13 cellular contexts compared by ENCODE assay signal in genomic region chr6:8100159-8100854, GRCh38. TPM values are rescaled to one million over a fixed set of nuclear protein-coding genes. Genes with fewer than 3 reads are reported as not detected.
DNase-seq lines count a peak whose midpoint lies in the region; ATAC-seq and TF ChIP-seq lines count a peak whose summit lies in the region.
"Had no signal": no experiment of that assay in that cellular context is flagged by ENCODE, and none has a peak within 500 bp of the region (broad histone marks: within the 10 kb centered on the region; RNA-seq: fewer than 3 reads in every experiment).

No MANE protein-coding gene starts in this region.

- CTCF ChIA-PET in MCF 10A (lab: Yijun Ruan, JAX) (interaction anchor here (0.6 to 1.4 kb wide), 4 partner anchors 31 to 171 kb away, joined by 3 to 5 read pairs (median 3); no protein-coding TSS in a partner anchor), mammary epithelial cell (lab: Charles Lee; ENCODE audit: low non-redundant PET) (no interaction called here)

- H2AFZ ChIP-seq in mammary epithelial cell (ENCODE audit: low read depth, low read length): no peak overlapping the region

- DNase-seq in MCF 10A (ENCODE audit: unreplicated experiment) (no peak), breast epithelium (ENCODE audit: low spot score in 2 of 2) (no peak), OCI-M2 (lab: John Stamatoyannopoulos, UW; ENCODE audit: unreplicated experiment) (peak; percentile 44), mammary epithelial cell (no peak), type B pancreatic cell (ENCODE audit: extremely low spot score, unreplicated experiment) (no peak), NK-92 (lab: John Stamatoyannopoulos, UW; ENCODE audit: unreplicated experiment) (no peak), transverse colon (no peak)
- DNase-seq: caudate nucleus, NCI-H1105 treated with DMSO at 0.1 percent for 48 hours, NCI-H526 treated with DMSO at 0.1 percent for 48 hours, nephron progenitor cell, SW 1271 had no signal

- no peak for ATAC-seq in HG02973 (IDR thresholded peaks at IDR 0.05; ENCODE audit: unreplicated experiment)

- H3K27ac ChIP-seq in breast epithelium (no peak overlapping the region), mammary epithelial cell (ENCODE audit: insufficient read depth, low read depth, low read length) (no peak overlapping the region), transverse colon (no peak overlapping the region)

- H3K27me3 ChIP-seq in breast epithelium: no peaks in the 10 kb centered on the region
- no peaks in the 10 kb centered on the region for H3K27me3 ChIP-seq in mammary epithelial cell (ENCODE audit: insufficient read depth, low read length)
- H3K27me3 ChIP-seq in transverse colon: no peaks in the 10 kb centered on the region

- no peaks in the 10 kb centered on the region for H3K9me3 Mint-ChIP-seq in MCF 10A (ENCODE audit: unreplicated experiment)
- no peaks in the 10 kb centered on the region for H3K9me3 Mint-ChIP-seq in type B pancreatic cell
- H3K9me3 Mint-ChIP-seq: nephron progenitor cell had no signal

- H3K4me1 Mint-ChIP-seq in MCF 10A (ENCODE audit: insufficient read depth, unreplicated experiment) (peaks cover 21% of the 10 kb centered on the region), type B pancreatic cell (ENCODE audit: unreplicated experiment) (peaks cover 17% of the 10 kb centered on the region)

- no peak overlapping the region for H3K9ac ChIP-seq in mammary epithelial cell (ENCODE audit: insufficient read depth, low read length)

- BruUV-seq in MCF 10A (replicated peaks; lab: Mats Ljungman, UMichigan): no TSS peak
- no TSS peak for BruUV-seq in mammary epithelial cell (replicated peaks; lab: Mats Ljungman, UMichigan)

- H3K4me3 ChIP-seq in breast epithelium (no peak overlapping the region), mammary epithelial cell (replicated peaks in 1 of 3; ENCODE audit: insufficient read depth in 1 of 3, low read depth in 2 of 3, low read length in 3 of 3) (no peak overlapping the region), transverse colon (no peak overlapping the region)

- H3K4me3 Mint-ChIP-seq in MCF 10A (ENCODE audit: unreplicated experiment) (peak overlapping the region; percentile 61), type B pancreatic cell (peak overlapping the region; percentile 55)

- H3K9me3 ChIP-seq in breast epithelium (no peaks in the 10 kb centered on the region), mammary epithelial cell (replicated peaks; ENCODE audit: insufficient read depth, low read length) (no peaks in the 10 kb centered on the region), transverse colon (no peaks in the 10 kb centered on the region)

- in situ Hi-C loops in mammary epithelial cell (cut with MboI; ENCODE audit: low sequenced_read_pairs in 2 of 2) (no loop called here), transverse colon (cut with MboI; ENCODE audit: low pct_ligation_motif_present in 1 of 4, low pct_unique_long_range_greater_than_20kb in 1 of 4, low sequenced_read_pairs in 3 of 4) (no loop called here)

- dilution Hi-C loops in mammary epithelial cell (cut with HindIII; ENCODE audit: low sequenced_read_pairs): no loop called here

- peaks cover 32% of the 10 kb centered on the region for H3K36me3 Mint-ChIP-seq in MCF 10A (ENCODE audit: insufficient read depth, unreplicated experiment)
- H3K36me3 Mint-ChIP-seq in type B pancreatic cell: peaks cover 22% of the 10 kb centered on the region

- intact Hi-C loops in MCF 10A (cut with micrococcal nuclease): loop anchor here (1.0 kb wide), 1 partner anchor 15 kb away; no protein-coding TSS in a partner anchor
- intact Hi-C loops in breast epithelium (cut with DNase I; ENCODE audit: low total_unique reads): loop anchor here (5.0 kb wide), 1 partner anchor 38 kb away; the partner anchor contains the start of gene BLOC1S5
- intact Hi-C loops in mammary epithelial cell (cut with micrococcal nuclease): no loop called here
- intact Hi-C loops in transverse colon (cut with DNase I; ENCODE audit: low total_unique reads): no loop called here

- POLR2A ChIA-PET in MCF 10A (lab: Yijun Ruan, JAX): interaction anchor here (1.2 to 4.1 kb wide), 3 partner anchors 10 to 35 kb away, joined by 3 to 44 read pairs (median 28); partner anchors contain the start of gene BLOC1S5

- H3K4me2 ChIP-seq in mammary epithelial cell (ENCODE audit: insufficient read depth, low read depth, low read length): peak overlapping the region; percentile 20

- no peak for TF ChIP-seq EP300 in transverse colon (IDR thresholded peaks at IDR 0.05; ENCODE audit: low read depth)

- H3K36me3 ChIP-seq in breast epithelium: peaks cover 4% of the 10 kb centered on the region
- peaks cover 20% of the 10 kb centered on the region for H3K36me3 ChIP-seq in mammary epithelial cell (ENCODE audit: insufficient read depth, low read length)
- peaks cover 0 to 16% (median 8%) of the 10 kb centered on the region in 4 donors for H3K36me3 ChIP-seq in transverse colon

- H3K79me2 ChIP-seq in mammary epithelial cell (ENCODE audit: insufficient read depth, low read length): peaks cover 63% of the 10 kb centered on the region

- H3K27me3 Mint-ChIP-seq in MCF 10A (ENCODE audit: insufficient read depth, unreplicated experiment) (no peaks in the 10 kb centered on the region), type B pancreatic cell (no peaks in the 10 kb centered on the region)

- no peaks in the 10 kb centered on the region for H4K20me1 ChIP-seq in mammary epithelial cell (ENCODE audit: insufficient read depth, low read length)

- no peak for TF ChIP-seq POLR2A in breast epithelium (IDR thresholded peaks at IDR 0.05)
- TF ChIP-seq POLR2A in transverse colon (IDR thresholded peaks at IDR 0.05): no peak

- H3K4me1 ChIP-seq in breast epithelium (no peaks in the 10 kb centered on the region), mammary epithelial cell (ENCODE audit: insufficient read depth, low read length) (peaks cover 10% of the 10 kb centered on the region), transverse colon (peaks cover 4 to 12% (median 10%) of the 10 kb centered on the region in 4 donors)

- 97% methylated on average over 8 of the region's 8 CpGs for WGBS in mammary epithelial cell (ENCODE audit: low coverage, missing lambda C conversion rate)
- 93 to 98% methylated on average over 5 to 8 of the region's 8 CpGs for WGBS in transverse colon (ENCODE audit: low coverage in 1 of 2), 2 donors

- H3K27ac Mint-ChIP-seq in MCF 10A (ENCODE audit: low read depth, unreplicated experiment) (peak overlapping the region; percentile 75), type B pancreatic cell (no peak overlapping the region)
- H3K27ac Mint-ChIP-seq: nephron progenitor cell had no signal

- TF ChIP-seq CTCF in MCF 10A (IDR thresholded peaks at IDR 0.05; ENCODE audit: unreplicated experiment) (no peak), breast epithelium (IDR thresholded peaks at IDR 0.05) (no peak), mammary epithelial cell (conservative IDR thresholded peaks at IDR 0.05 in 1 of 2, IDR thresholded peaks at IDR 0.05 in 1 of 2; ENCODE audit: extremely low read depth in 1 of 2, insufficient read depth in 1 of 2, low read depth in 1 of 2, low read length in 2 of 2) (no peak), type B pancreatic cell (conservative IDR thresholded peaks at IDR 0.05) (no peak), transverse colon (IDR thresholded peaks at IDR 0.05) (no peak)

RNA-seq across cellular contexts. Expression of gene EEF1E1, which starts 2.0 kb away (rescaled TPM):
- total RNA-seq in MCF 10A (2022) (52.1 and 56.7 TPM in 2 replicates), breast epithelium (10 to 100 TPM; 18.9 to 48.5 (median 39.1) TPM), mammary epithelial cell (10 to 100 TPM; 20.2 to 39.6 TPM), type B pancreatic cell (ENCODE audit: low replicate concordance) (26.5 and 37.0 TPM in 2 replicates), transverse colon (10 to 100 TPM in 2 of 4 donors, not detected in 2; 14.9 to 27.0 TPM)
- polyA plus RNA-seq in mammary epithelial cell: 55.4 TPM
- polyA minus RNA-seq in mammary epithelial cell: 14.2 TPM

RNA-seq across cellular contexts. Expression of gene BLOC1S5, which starts 36.1 kb away (rescaled TPM):
- total RNA-seq in MCF 10A (2022) (7.7 and 10.9 TPM in 2 replicates), breast epithelium (10 to 100 TPM; 12.5 to 26.2 (median 16.6) TPM), mammary epithelial cell (10 to 100 TPM in 1 of 2 donors, 1 to 10 TPM in 1; 9.0 to 11.9 TPM), type B pancreatic cell (ENCODE audit: low replicate concordance) (8.8 and 14.2 TPM in 2 replicates), transverse colon (10 to 100 TPM in 2 of 4 donors, 1 to 10 TPM in 2; 2.0 to 12.7 (median 10.3) TPM)
- polyA plus RNA-seq in mammary epithelial cell: 4.2 TPM
- polyA minus RNA-seq in mammary epithelial cell: 4.4 TPM

Comparison
In these comparisons a context has a peak if more than half of its experiments do, and no peak if none do; other contexts are left out.
1. intact Hi-C loops: an anchor here in MCF 10A (1.0 kb wide) and breast epithelium (5.0 kb wide); none called in mammary epithelial cell and transverse colon.